ENCODE assay signal across 10 cellular contexts in the genomic region with DNA sequence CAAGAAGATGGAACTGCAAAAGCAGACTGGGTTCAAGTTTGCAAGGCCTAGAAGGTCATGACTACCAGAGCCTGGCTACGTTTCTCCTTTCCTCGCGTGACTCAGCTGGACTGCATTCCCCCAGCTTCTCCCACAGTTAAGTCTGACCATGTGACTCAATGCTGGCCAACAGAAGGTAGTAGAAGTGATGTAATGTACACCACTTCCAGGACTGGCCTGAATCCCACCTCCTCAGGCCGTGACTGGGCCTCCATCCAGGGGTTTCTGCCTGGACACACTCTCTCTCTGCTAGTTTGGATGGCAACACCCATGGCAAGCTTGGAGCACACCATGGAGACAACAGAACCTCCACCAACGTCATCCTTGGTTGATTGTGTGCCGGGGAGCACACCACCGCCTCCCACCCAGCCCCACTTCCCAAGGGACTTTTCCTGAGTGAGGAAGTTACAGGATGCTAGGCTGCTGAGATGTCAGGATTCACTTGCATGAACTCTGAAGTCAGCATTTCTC.
DNase-seq lines count a peak whose midpoint lies in the region; ATAC-seq and TF ChIP-seq lines count a peak whose summit lies in the region.
"Had no signal": no experiment of that assay in that cellular context is flagged by ENCODE, and none has a peak within 500 bp of the region (broad histone marks: within the 10 kb centered on the region; RNA-seq: fewer than 3 reads in every experiment).

No MANE protein-coding gene starts in this region.

- peak; percentile 42 for ATAC-seq in mucosa of descending colon
- ATAC-seq in upper lobe of right lung: peak; percentile 5
- ATAC-seq in CD4-positive, alpha-beta T cell (ENCODE audit: poor library complexity): no peak
- no peak for ATAC-seq in HG02870 (IDR thresholded peaks at IDR 0.05; ENCODE audit: unreplicated experiment)

- POLR2A ChIA-PET in CD4-positive, alpha-beta T cell (lab: Charles Lee): no interaction called here

- no peaks in the 10 kb centered on the region for H3K36me3 ChIP-seq in mucosa of descending colon (ENCODE audit: low read depth)
- H3K36me3 ChIP-seq in upper lobe of right lung: no peaks in the 10 kb centered on the region

- H3K27me3 ChIP-seq in upper lobe of right lung: no peaks in the 10 kb centered on the region
- no peaks in the 10 kb centered on the region for H3K27me3 ChIP-seq in CD4-positive, alpha-beta T cell (ENCODE audit: control insufficient read depth, insufficient read depth, low read length)

- H3K27ac ChIP-seq in upper lobe of right lung: no peak overlapping the region
- no peak overlapping the region for H3K27ac ChIP-seq in CD4-positive, alpha-beta T cell (ENCODE audit: low read depth, low read length)

- H3K9me3 ChIP-seq in mucosa of descending colon: no peaks in the 10 kb centered on the region
- H3K9me3 ChIP-seq in upper lobe of right lung: no peaks in the 10 kb centered on the region
- H3K9me3 ChIP-seq in CD4-positive, alpha-beta T cell (ENCODE audit: control insufficient read depth, low read length): no peaks in the 10 kb centered on the region

- H3K4me3 ChIP-seq in fibroblast of mammary gland (ENCODE audit: control insufficient read depth, low read depth, low read length) (no peak overlapping the region), mucosa of descending colon (no peak overlapping the region), upper lobe of right lung (no peak overlapping the region)

- no peaks in the 10 kb centered on the region for H3K9me3 Mint-ChIP-seq in CD4-positive, alpha-beta T cell

- no peaks in the 10 kb centered on the region for H3K36me3 Mint-ChIP-seq in CD4-positive, alpha-beta T cell (ENCODE audit: low read depth)
- H3K36me3 Mint-ChIP-seq: brain had no signal

- H3K4me3 Mint-ChIP-seq in CD4-positive, alpha-beta T cell: no peak overlapping the region
- H3K4me3 Mint-ChIP-seq: brain had no signal

- TF ChIP-seq CTCF in fibroblast of mammary gland (conservative IDR thresholded peaks at IDR 0.05; ENCODE audit: control insufficient read depth, insufficient read depth, low read depth, low read length) (no peak), mucosa of descending colon (IDR thresholded peaks at IDR 0.05) (no peak), upper lobe of right lung (IDR thresholded peaks at IDR 0.05) (no peak)
- no peak for TF ChIP-seq CTCF in CD4-positive, alpha-beta T cell (IDR thresholded peaks at IDR 0.05)

- no peak overlapping the region for H3K27ac Mint-ChIP-seq in CD4-positive, alpha-beta T cell

- peaks cover 26% of the 10 kb centered on the region for H3K27me3 Mint-ChIP-seq in CD4-positive, alpha-beta T cell

- intact Hi-C loops in mucosa of descending colon (cut with DNase I, micrococcal nuclease): no loop called here
- intact Hi-C loops in upper lobe of right lung (cut with DNase I): no loop called here
- intact Hi-C loops in CD4-positive, alpha-beta T cell (cut with DNase I, micrococcal nuclease): no loop called here

- peak; percentile 87 for DNase-seq in M059J (ENCODE audit: low read depth)
- DNase-seq in fibroblast of mammary gland (ENCODE audit: low read depth): peak; percentile 95
- DNase-seq in mucosa of descending colon: peak; percentile 40 to 56 (median 46)
- no peak for DNase-seq in upper lobe of right lung
- no peak for DNase-seq in CD4-positive, alpha-beta T cell
- no peak for DNase-seq in iPS-NIHi7 (ENCODE audit: extremely low spot score)
- DNase-seq in activated CD4-positive, alpha-beta T cell treated with anti-CD3 and anti-CD28 coated beads, Interleukin-2, amount 50 U/mL, for 48 hours: no peak
- DNase-seq: activated CD4-positive, alpha-beta T cell treated with anti-CD3 and anti-CD28 coated beads, Interleukin-2, amount 50 U/mL, for 4 hours had no signal

- CTCF ChIA-PET in CD4-positive, alpha-beta T cell (lab: Charles Lee): no interaction called here

- H3K4me1 ChIP-seq in mucosa of descending colon (ENCODE audit: low read depth) (no peaks in the 10 kb centered on the region), upper lobe of right lung (no peaks in the 10 kb centered on the region)

- H3K4me1 Mint-ChIP-seq in CD4-positive, alpha-beta T cell (ENCODE audit: low read depth): no peaks in the 10 kb centered on the region

Comparison
In these comparisons a context has a peak if more than half of its experiments do, and no peak if none do; other contexts are left out.
1. DNase-seq: peak in M059J (single experiment), fibroblast of mammary gland (single experiment) and mucosa of descending colon (3 of 3); none in upper lobe of right lung (single experiment), CD4-positive, alpha-beta T cell (0 of 10), iPS-NIHi7 (single experiment) and activated CD4-positive, alpha-beta T cell treated with anti-CD3 and anti-CD28 coated beads, Interleukin-2, amount 50 U/mL, for 48 hours (0 of 2).
2. ATAC-seq: peak in mucosa of descending colon (single experiment) and upper lobe of right lung (single experiment); none in CD4-positive, alpha-beta T cell (single experiment) and HG02870 (single experiment).